In the genomic region with DNA sequence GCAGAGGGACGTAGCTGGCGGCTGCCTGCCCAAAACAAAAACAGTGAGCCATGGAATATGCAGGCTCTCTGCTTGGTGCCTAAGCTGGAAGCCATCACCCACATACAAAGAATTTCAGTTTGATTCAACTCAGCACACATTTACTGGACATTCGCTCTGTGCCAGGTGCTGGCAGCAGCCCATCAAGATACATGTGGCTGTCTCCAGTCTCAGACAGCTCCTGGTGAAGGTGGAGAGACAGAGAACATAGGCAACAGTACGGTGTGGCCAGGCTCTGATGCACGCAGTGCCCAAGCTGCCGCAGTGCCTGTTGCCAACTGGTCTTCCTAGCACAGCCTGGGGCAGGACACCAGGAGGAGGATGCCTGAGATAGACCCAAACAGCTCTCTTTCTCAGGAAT, we compare ENCODE assay signal across 23 cellular contexts.
"Had no signal": no experiment of that assay in that cellular context is flagged by ENCODE, and none has a peak within 500 bp of the region (broad histone marks: within the 10 kb centered on the region; RNA-seq: fewer than 3 reads in every experiment).

No MANE protein-coding gene starts in this region.

- DNase-seq: activated CD4-positive, alpha-beta memory T cell treated with anti-CD3 and anti-CD28 coated beads, Interleukin-2, amount 10 ng/mL, durations not matched to agents 7 days and 5 days; activated CD4-positive, alpha-beta T cell treated with anti-CD3 and anti-CD28 coated beads, Interleukin-2, amount 10 ng/mL, durations not matched to agents 24 days and 14 days; activated naive CD4-positive, alpha-beta T cell; activated T-cell treated with anti-CD3 and anti-CD28 coated beads, Interleukin-2, amount 50 U/mL, for 48 hours; adrenal gland; brain microvascular endothelial cell; dermis blood vessel endothelial cell; effector CD8-positive, alpha-beta T cell; erythroblast; heart left ventricle; hypothalamus; immature natural killer cell; naive thymus-derived CD8-positive, alpha-beta T cell; stimulated activated CD4-positive, alpha-beta T cell treated with anti-CD3 and anti-CD28 coated beads, Interleukin-1b, Interleukin-23, amount 100 ng/mL, for 48 hours; stimulated activated CD4-positive, alpha-beta T cell treated with anti-CD3 and anti-CD28 coated beads, Interleukin-4, amount 100 ng/mL, for 4 hours; stimulated activated CD8-positive, alpha-beta memory T cell treated with anti-CD3 and anti-CD28 coated beads, Interleukin-4, amount 100 ng/mL, for 48 hours; stimulated activated naive CD8-positive, alpha-beta T cell treated with anti-CD3 and anti-CD28 coated beads, Interleukin-15, amount 100 ng/mL, for 72 hours; SW 1271; T-helper 9 cell; upper lobe of left lung; WERI-Rb-1 had no signal

- H3K4me3 ChIP-seq: adrenal gland, heart left ventricle, right atrium auricular region, smooth muscle cell, upper lobe of left lung had no signal

- H3K9me3 ChIP-seq: adrenal gland, heart left ventricle, right atrium auricular region, upper lobe of left lung had no signal

- H3K4me1 ChIP-seq: adrenal gland, heart left ventricle, right atrium auricular region, upper lobe of left lung had no signal

- H3K27me3 ChIP-seq: brain microvascular endothelial cell, heart left ventricle, right atrium auricular region, upper lobe of left lung had no signal

- H3K36me3 ChIP-seq: adrenal gland, brain microvascular endothelial cell, heart left ventricle, right atrium auricular region, upper lobe of left lung, WERI-Rb-1 had no signal

- H3K27ac ChIP-seq: adrenal gland, brain microvascular endothelial cell, heart left ventricle, right atrium auricular region, upper lobe of left lung, WERI-Rb-1 had no signal
